Comparison of ENCODE assay signal across 8 cellular contexts in genomic region chr10:5434017-5434753, GRCh38. TPM values are rescaled to one million over a fixed set of nuclear protein-coding genes. Genes with fewer than 3 reads are reported as not detected.
A peak's percentile ranks its signal among the peaks of the same experiment; 100 is the strongest.
DNase-seq lines count a peak whose midpoint lies in the region; ATAC-seq and TF ChIP-seq lines count a peak whose summit lies in the region.

No MANE protein-coding gene starts in this region.

- H3K27me3 ChIP-seq in A673 (replicated peaks; ENCODE audit: insufficient read depth, low read depth, low read length, poor library complexity) (no peaks in the 10 kb centered on the region), HL-60 (ENCODE audit: insufficient read depth, poor library complexity, severe bottlenecking) (no peaks in the 10 kb centered on the region), esophagus squamous epithelium (no peaks in the 10 kb centered on the region), neural progenitor cell (no peaks in the 10 kb centered on the region)

- no peak overlapping the region for H3K27ac Mint-ChIP-seq in neural progenitor cell
- H3K27ac Mint-ChIP-seq in stimulated activated memory B cell treated with anti-CD40 and anti-IgM and Interleukin-4, amounts not matched to agents 10 μg/mL and 1 μg/mL and 100 μg/mL, for 72 hours: no peak overlapping the region

- CTCF ChIA-PET in A673 (lab: Charles Lee): interaction anchor here (0.6 to 2.2 kb wide), 5 partner anchors 22 to 619 kb away, joined by 3 to 25 read pairs (median 6); no protein-coding TSS in a partner anchor

- no peak overlapping the region for H3K4me3 Mint-ChIP-seq in neural progenitor cell
- H3K4me3 Mint-ChIP-seq in stimulated activated memory B cell treated with anti-CD40 and anti-IgM and Interleukin-4, amounts not matched to agents 10 μg/mL and 1 μg/mL and 100 μg/mL, for 72 hours: no peak overlapping the region

- peaks cover 4% of the 10 kb centered on the region for H3K4me1 ChIP-seq in A673 (ENCODE audit: insufficient read depth, low read length, poor library complexity, severe bottlenecking)
- no peaks in the 10 kb centered on the region for H3K4me1 ChIP-seq in esophagus squamous epithelium
- H3K4me1 ChIP-seq in neural progenitor cell: no peaks in the 10 kb centered on the region

- H3K27me3 Mint-ChIP-seq in neural progenitor cell (ENCODE audit: insufficient read depth, low read depth): no peaks in the 10 kb centered on the region
- H3K27me3 Mint-ChIP-seq in stimulated activated memory B cell treated with anti-CD40 and anti-IgM and Interleukin-4, amounts not matched to agents 10 μg/mL and 1 μg/mL and 100 μg/mL, for 72 hours: no peaks in the 10 kb centered on the region

- TF ChIP-seq CTCF in A673 (conservative IDR thresholded peaks at IDR 0.05; ENCODE audit: low read depth, low read length) (peak; percentile 75), HL-60 (IDR thresholded peaks at IDR 0.05; ENCODE audit: insufficient read depth, low read length) (peak; percentile 3), esophagus squamous epithelium (IDR thresholded peaks at IDR 0.05) (peak; percentile 19 to 78 (median 58)), neural progenitor cell (IDR thresholded peaks at IDR 0.05) (peak; percentile 74)

- POLR2A ChIA-PET in A673 (lab: Charles Lee; ENCODE audit: low non-redundant PET): no interaction called here

- intact Hi-C loops in A673 (cut with micrococcal nuclease; ENCODE audit: unreplicated experiment) (loop anchor here (5.0 kb wide), 1 partner anchor 587 kb away; no protein-coding TSS in a partner anchor), esophagus squamous epithelium (cut with DNase I) (loop anchor here (10.0 kb wide), 2 partner anchors 589 to 619 kb away; no protein-coding TSS in a partner anchor)

- H3K27ac ChIP-seq in A673 (ENCODE audit: low read depth, low read length, poor library complexity, severe bottlenecking): peak overlapping the region; percentile 33
- H3K27ac ChIP-seq in HL-60 (replicated peaks): no peak overlapping the region
- no peak overlapping the region for H3K27ac ChIP-seq in esophagus squamous epithelium
- H3K27ac ChIP-seq in neural progenitor cell: peak overlapping the region; percentile 32

- H3K36me3 ChIP-seq in A673 (ENCODE audit: insufficient read depth, low read length, poor library complexity, severe bottlenecking) (peaks cover 33% of the 10 kb centered on the region), esophagus squamous epithelium (peaks cover 0 to 14% (median 0%) of the 10 kb centered on the region in 3 donors), neural progenitor cell (peaks cover 15% of the 10 kb centered on the region)

- no TSS peak for BruUV-seq in A673 (replicated peaks; lab: Mats Ljungman, UMichigan)

- H3K9me3 ChIP-seq in A673 (ENCODE audit: low read depth, low read length, poor library complexity, severe bottlenecking): peaks cover 6% of the 10 kb centered on the region
- no peaks in the 10 kb centered on the region for H3K9me3 ChIP-seq in esophagus squamous epithelium
- no peaks in the 10 kb centered on the region for H3K9me3 ChIP-seq in neural progenitor cell (ENCODE audit: low read depth)

- ATAC-seq in HG03095 (IDR thresholded peaks at IDR 0.05; ENCODE audit: unreplicated experiment): no peak
- ATAC-seq in stimulated activated memory B cell treated with anti-CD40 and anti-IgM and Interleukin-4, amounts not matched to agents 10 μg/mL and 1 μg/mL and 100 μg/mL, for 72 hours: no peak

- DNase-seq in A673 (ENCODE audit: low spot score) (peak; percentile 63), GM03348 (ENCODE audit: low spot score) (peak; percentile 61), HL-60 (ENCODE audit: low read depth in 1 of 2, low spot score in 1 of 2) (peak in 1 of 2 experiments; percentile 2), SK-N-DZ (ENCODE audit: low spot score) (peak; percentile 59), esophagus squamous epithelium (lab: John Stamatoyannopoulos, UW) (no peak), neural progenitor cell (ENCODE audit: low spot score) (peak; percentile 58)

- no peak for TF ChIP-seq POLR2A in esophagus squamous epithelium (IDR thresholded peaks at IDR 0.05)

- H3K9ac ChIP-seq in neural progenitor cell: no peak overlapping the region

- peaks cover 16% of the 10 kb centered on the region for H3K36me3 Mint-ChIP-seq in neural progenitor cell
- H3K36me3 Mint-ChIP-seq in stimulated activated memory B cell treated with anti-CD40 and anti-IgM and Interleukin-4, amounts not matched to agents 10 μg/mL and 1 μg/mL and 100 μg/mL, for 72 hours: peaks cover 11% of the 10 kb centered on the region

- H3K4me3 ChIP-seq in A673 (ENCODE audit: low read depth, low read length, poor library complexity, severe bottlenecking) (no peak overlapping the region), HL-60 (replicated peaks; ENCODE audit: insufficient read depth, low read length) (no peak overlapping the region), esophagus squamous epithelium (no peak overlapping the region), neural progenitor cell (no peak overlapping the region)

- H4K20me1 ChIP-seq in neural progenitor cell (ENCODE audit: low read depth): peaks cover 4% of the 10 kb centered on the region

- no peak overlapping the region for H3K4me2 ChIP-seq in neural progenitor cell

- H3K79me2 ChIP-seq in neural progenitor cell (ENCODE audit: low read depth): peaks cover 35% of the 10 kb centered on the region

- peaks cover 9% of the 10 kb centered on the region for H3K9me3 Mint-ChIP-seq in neural progenitor cell
- peaks cover 3% of the 10 kb centered on the region for H3K9me3 Mint-ChIP-seq in stimulated activated memory B cell treated with anti-CD40 and anti-IgM and Interleukin-4, amounts not matched to agents 10 μg/mL and 1 μg/mL and 100 μg/mL, for 72 hours

- H3F3A ChIP-seq in neural progenitor cell (ENCODE audit: low read depth): peaks cover 11% of the 10 kb centered on the region

- H3K4me1 Mint-ChIP-seq in neural progenitor cell: no peaks in the 10 kb centered on the region
- peaks cover 6% of the 10 kb centered on the region for H3K4me1 Mint-ChIP-seq in stimulated activated memory B cell treated with anti-CD40 and anti-IgM and Interleukin-4, amounts not matched to agents 10 μg/mL and 1 μg/mL and 100 μg/mL, for 72 hours

- 41 to 52% methylated on average over 3 of the region's 3 CpGs for WGBS in esophagus squamous epithelium, 2 donors

- H2AFZ ChIP-seq in neural progenitor cell (replicated peaks): no peak overlapping the region

RNA-seq across cellular contexts. Expression of gene NET1, which starts 21.8 kb away (rescaled TPM):
- total RNA-seq in A673 (2021): 64.3 and 71.4 TPM in 2 replicates
- 59.8 and 60.8 TPM in 2 replicates for polyA plus RNA-seq in SK-N-DZ (2014; cell fraction: cytosol; rRNA removed)
- 32.7 and 37.7 TPM in 2 replicates for polyA plus RNA-seq in SK-N-DZ (2014; cell fraction: nucleus; rRNA removed)
- 100 to 1,000 TPM in 2 of 4 donors, 10 to 100 TPM in 2; 77.8 to 170 (median 107) TPM for total RNA-seq in esophagus squamous epithelium
- 65.2 and 90.5 TPM in 2 replicates for total RNA-seq in neural progenitor cell (ENCODE audit: low replicate concordance)

RNA-seq across cellular contexts. Expression of gene TUBAL3, which starts 29.6 kb away (rescaled TPM):
- total RNA-seq in A673 (2021) (0.19 TPM in 1 of 2 replicates, not detected in the other), esophagus squamous epithelium (under 1 TPM in 2 of 4 donors, not detected in 2; 0.19 TPM), neural progenitor cell (ENCODE audit: low replicate concordance) (not detected in 2 replicates)
- not detected in 2 replicates for polyA plus RNA-seq in SK-N-DZ (2014; cell fraction: cytosol; rRNA removed)
- polyA plus RNA-seq in SK-N-DZ (2014; cell fraction: nucleus; rRNA removed): not detected in 2 replicates

Comparison
In these comparisons a context has a peak if more than half of its experiments do, and no peak if none do; other contexts are left out.
1. H3K27ac ChIP-seq: peak in A673 (single experiment) and neural progenitor cell (single experiment); none in HL-60 (single experiment) and esophagus squamous epithelium (0 of 4).
2. CTCF ChIP-seq: peak in every context shown above with its lines; median percentile 75 in A673; 74 in neural progenitor cell; 58 in esophagus squamous epithelium; 3 in HL-60.